ENCODE assay signal across 1 cellular context in genomic region chr3:13712682-13713180, GRCh38.
TF ChIP-seq lines count a peak whose summit lies in the region.

No MANE protein-coding gene starts in this region.

TF ChIP-seq in HepG2, 621 proteins besides CTCF, POLR2A, EP300 and RAD21 (continued from another document):
- TF ChIP-seq MNT (IDR thresholded peaks at IDR 0.05) = peak; percentile 80
